Comparison of ENCODE assay signal across 17 cellular contexts in the genomic region with DNA sequence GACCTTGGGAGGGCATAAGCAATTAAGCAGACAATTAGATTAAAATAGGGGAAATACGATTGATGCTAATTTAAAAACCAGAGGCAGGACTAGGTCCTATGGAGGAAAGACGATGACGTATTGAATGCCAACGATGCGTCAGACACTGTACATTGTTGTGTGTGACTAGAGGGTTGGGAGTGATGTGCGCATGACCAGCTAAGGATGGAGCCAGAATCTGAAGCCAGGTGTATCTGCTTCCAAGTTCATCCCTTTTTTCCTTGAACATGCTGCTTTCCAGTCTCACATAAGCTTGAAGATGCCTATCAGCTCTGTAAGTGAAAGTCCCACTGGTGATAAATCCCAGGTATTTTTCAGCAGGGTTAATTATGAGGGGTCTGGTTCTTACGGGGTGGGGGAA.
DNase-seq lines count a peak whose midpoint lies in the region; ATAC-seq lines count a peak whose summit lies in the region.
"Had no signal": no experiment of that assay in that cellular context is flagged by ENCODE, and none has a peak within 500 bp of the region (broad histone marks: within the 10 kb centered on the region; RNA-seq: fewer than 3 reads in every experiment).

No MANE protein-coding gene starts in this region.

- peaks cover 13 to 19% (median 18%) of the 10 kb centered on the region in 10 experiments for H3K4me1 ChIP-seq in BLaER1 treated with 17β-estradiol and CSF1 and Interleukin-3, amounts not matched to agents 10 nM and 100 nM
- H3K4me1 ChIP-seq: HAP-1 had no signal

- H4K20me1 ChIP-seq in BLaER1 treated with 17β-estradiol and CSF1 and Interleukin-3, amounts not matched to agents 10 nM and 100 nM: no peaks in the 10 kb centered on the region

- H3K4me3 ChIP-seq in BLaER1 treated with 17β-estradiol and CSF1 and Interleukin-3, amounts not matched to agents 10 nM and 100 nM: no peak overlapping the region
- H3K4me3 ChIP-seq in H7 (ENCODE audit: insufficient read depth, low read depth, low read length): no peak overlapping the region
- H3K4me3 ChIP-seq: GM12878, GM23338, HAP-1 had no signal

- no peaks in the 10 kb centered on the region for H3K36me3 ChIP-seq in BLaER1 treated with 17β-estradiol and CSF1 and Interleukin-3, amounts not matched to agents 10 nM and 100 nM
- no peaks in the 10 kb centered on the region for H3K36me3 ChIP-seq in H7 (replicated peaks; ENCODE audit: control insufficient read depth, insufficient read depth, low read length)
- H3K36me3 ChIP-seq: HAP-1 had no signal

- H3K9ac ChIP-seq in BLaER1 treated with 17β-estradiol and CSF1 and Interleukin-3, amounts not matched to agents 10 nM and 100 nM: no peak overlapping the region

- H3K27me3 ChIP-seq in BLaER1 treated with 17β-estradiol and CSF1 and Interleukin-3, amounts not matched to agents 10 nM and 100 nM: no peaks in the 10 kb centered on the region
- no peaks in the 10 kb centered on the region for H3K27me3 ChIP-seq in H7 (ENCODE audit: control insufficient read depth, insufficient read depth, low read length)

- DNase-seq in H7 (peak; percentile 2), islet precursor cell (peak; percentile 11), activated gamma-delta T cell (lab: John Stamatoyannopoulos, UW) (no peak), medulla oblongata (ENCODE audit: extremely low spot score) (no peak)
- DNase-seq in stimulated activated CD4-positive, alpha-beta T cell treated with anti-CD3 and anti-CD28 coated beads, Interleukin-12 subunit alpha, Interleukin-12 subunit beta, amount 100 ng/mL, for 4 hours: no peak
- DNase-seq: C1 segment of cervical spinal cord; Calu3; CD4-positive, alpha-beta memory T cell; COR-L47; DMS53; DMS79 treated with DMSO at 0.1 percent for 48 hours; HFFc6 had no signal

- peaks cover 34 to 64% (median 39%) of the 10 kb centered on the region in 11 experiments for H3K9me3 ChIP-seq in BLaER1 treated with 17β-estradiol and CSF1 and Interleukin-3, amounts not matched to agents 10 nM and 100 nM (replicated peaks in 1 of 11)

- peak overlapping the region in 10 of 11 experiments; percentile 60 to 79 (median 68); a peak in 17 of 22 replicates for H3K4me2 ChIP-seq in BLaER1 treated with 17β-estradiol and CSF1 and Interleukin-3, amounts not matched to agents 10 nM and 100 nM
- H3K4me2 ChIP-seq: GM23338 had no signal

- no peak overlapping the region for H3K27ac ChIP-seq in BLaER1 treated with 17β-estradiol and CSF1 and Interleukin-3, amounts not matched to agents 10 nM and 100 nM

- ATAC-seq in HG02759 (IDR thresholded peaks at IDR 0.05; ENCODE audit: unreplicated experiment): no peak
- ATAC-seq: GM12878, GM23338 had no signal

Comparison
In these comparisons a context has a peak if more than half of its experiments do, and no peak if none do; other contexts are left out.
1. DNase-seq: peak in H7 (single experiment) and islet precursor cell (single experiment); none in activated gamma-delta T cell (single experiment), stimulated activated CD4-positive, alpha-beta T cell treated with anti-CD3 and anti-CD28 coated beads, Interleukin-12 subunit alpha, Interleukin-12 subunit beta, amount 100 ng/mL, for 4 hours (single experiment) and medulla oblongata (single experiment).